Comparison of ENCODE assay signal across 17 cellular contexts in the genomic region with DNA sequence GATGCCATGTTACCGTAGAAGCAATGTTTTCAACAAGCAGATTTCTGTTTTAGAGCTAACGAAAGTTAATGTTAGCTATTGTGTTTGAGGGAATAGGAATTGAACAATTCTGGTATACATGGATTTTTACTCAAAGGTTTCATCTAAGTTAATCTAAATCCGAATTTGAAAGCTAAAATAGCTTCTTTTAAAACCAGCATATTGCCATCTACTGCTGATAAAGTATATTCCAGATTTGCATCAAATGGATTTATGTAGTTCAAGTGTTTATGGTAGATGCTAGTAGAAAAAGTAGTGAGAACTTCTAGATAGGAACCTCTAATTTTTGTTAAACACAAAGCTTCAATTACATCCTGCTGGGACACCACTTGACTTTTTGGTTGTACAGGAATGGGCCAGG.
"Had no signal": no experiment of that assay in that cellular context is flagged by ENCODE, and none has a peak within 500 bp of the region (broad histone marks: within the 10 kb centered on the region; RNA-seq: fewer than 3 reads in every experiment).

No MANE protein-coding gene starts in this region.

- H3K27ac Mint-ChIP-seq: activated CD8-positive, alpha-beta T cell treated with anti-CD3 and anti-CD28 coated beads, Interleukin-2, amount 10 ng/mL, durations not matched to agents 7 days and 5 days; activated naive CD8-positive, alpha-beta T cell treated with anti-CD3 and anti-CD28 coated beads, Interleukin-2, amount 10 ng/mL, durations not matched to agents 7 days and 5 days; memory B cell; nephron had no signal

- H3K9me3 Mint-ChIP-seq: activated naive CD8-positive, alpha-beta T cell treated with anti-CD3 and anti-CD28 coated beads, Interleukin-2, amount 10 ng/mL, durations not matched to agents 7 days and 5 days; nephron had no signal

- H3K4me3 ChIP-seq: left lung, psoas muscle, spleen, suprapubic skin, upper lobe of right lung had no signal

- H3K4me3 Mint-ChIP-seq: activated CD8-positive, alpha-beta T cell treated with anti-CD3 and anti-CD28 coated beads, Interleukin-2, amount 10 ng/mL, durations not matched to agents 7 days and 5 days; activated naive CD8-positive, alpha-beta T cell treated with anti-CD3 and anti-CD28 coated beads, Interleukin-2, amount 10 ng/mL, durations not matched to agents 7 days and 5 days; memory B cell; nephron had no signal

- H3K36me3 Mint-ChIP-seq: activated naive CD8-positive, alpha-beta T cell treated with anti-CD3 and anti-CD28 coated beads, Interleukin-2, amount 10 ng/mL, durations not matched to agents 7 days and 5 days; memory B cell had no signal

- ATAC-seq: activated CD8-positive, alpha-beta T cell treated with anti-CD3 and anti-CD28 coated beads, Interleukin-2, amount 10 ng/mL, durations not matched to agents 7 days and 5 days; left lung; psoas muscle; sciatic nerve; upper lobe of right lung had no signal

- DNase-seq: activated CD8-positive, alpha-beta memory T cell treated with anti-CD3 and anti-CD28 coated beads, Interleukin-2, amount 50 U/mL, for 48 hours; activated CD8-positive, alpha-beta T cell treated with anti-CD3 and anti-CD28 coated beads, Interleukin-2, amount 10 ng/mL, durations not matched to agents 7 days and 5 days; activated naive CD8-positive, alpha-beta T cell treated with anti-CD3 and anti-CD28 coated beads, Interleukin-2, amount 10 ng/mL, durations not matched to agents 7 days and 5 days; anterior cingulate cortex; cerebellar nuclear complex; foreskin fibroblast; head of caudate nucleus; left lung; psoas muscle; spleen; stimulated activated CD4-positive, alpha-beta T cell treated with anti-CD3 and anti-CD28 coated beads, Interleukin-2, amount 100 ng/mL, for 24 hours; stimulated activated naive CD4-positive, alpha-beta T cell; upper lobe of right lung had no signal

- H3K36me3 ChIP-seq: left lung, spleen, suprapubic skin, upper lobe of right lung had no signal

- H3K4me1 ChIP-seq: left lung, psoas muscle, spleen, suprapubic skin, upper lobe of right lung had no signal

- H3K9me3 ChIP-seq: left lung, psoas muscle, spleen, suprapubic skin, upper lobe of right lung had no signal

- H3K4me1 Mint-ChIP-seq: activated naive CD8-positive, alpha-beta T cell treated with anti-CD3 and anti-CD28 coated beads, Interleukin-2, amount 10 ng/mL, durations not matched to agents 7 days and 5 days; memory B cell; nephron had no signal

- H3K27me3 ChIP-seq: left lung, spleen, suprapubic skin, upper lobe of right lung had no signal

- H3K27me3 Mint-ChIP-seq: activated naive CD8-positive, alpha-beta T cell treated with anti-CD3 and anti-CD28 coated beads, Interleukin-2, amount 10 ng/mL, durations not matched to agents 7 days and 5 days; memory B cell had no signal

- H3K27ac ChIP-seq: left lung, psoas muscle, spleen, suprapubic skin, upper lobe of right lung had no signal
